14 cellular contexts compared by ENCODE assay signal in genomic region chr11:81987829-81988472, GRCh38.
DNase-seq lines count a peak whose midpoint lies in the region; ATAC-seq and TF ChIP-seq lines count a peak whose summit lies in the region.
"Had no signal": no experiment of that assay in that cellular context is flagged by ENCODE, and none has a peak within 500 bp of the region (broad histone marks: within the 10 kb centered on the region; RNA-seq: fewer than 3 reads in every experiment).

No MANE protein-coding gene starts in this region.

- H3K36me3 Mint-ChIP-seq in endothelial cell (ENCODE audit: low read depth, unreplicated experiment), result no peaks in the 10 kb centered on the region
- no peaks in the 10 kb centered on the region for H3K36me3 Mint-ChIP-seq in nephron progenitor cell (ENCODE audit: low read depth)

- H3K4me3 ChIP-seq in skeletal muscle cell (ENCODE audit: low read depth, low read length), result no peak overlapping the region
- H3K4me3 ChIP-seq: psoas muscle had no signal

- H3K27ac Mint-ChIP-seq in endothelial cell (ENCODE audit: unreplicated experiment), result peak overlapping the region; percentile 36
- no peak overlapping the region for H3K27ac Mint-ChIP-seq in nephron progenitor cell

- peak; percentile 53 for DNase-seq in NCI-H1105 treated with DMSO at 0.1 percent for 48 hours (lab: John Stamatoyannopoulos, UW)
- no peak for DNase-seq in NCI-H1105 (lab: John Stamatoyannopoulos, UW)
- no peak for DNase-seq in endothelial cell (ENCODE audit: low spot score)
- DNase-seq in skeletal muscle cell (ENCODE audit: low read depth), result peak; percentile 6
- no peak for DNase-seq in mesenteric fat pad (ENCODE audit: low spot score)
- DNase-seq in nephron progenitor cell, result no peak
- DNase-seq in activated CD4-positive, CD25-positive, alpha-beta regulatory T cell treated with anti-CD3 and anti-CD28 coated beads, Interleukin-2, amount 50 U/mL, for 72 hours, result no peak
- DNase-seq: activated naive CD4-positive, alpha-beta T cell treated with Interleukin-2 at 50 U/mL for 16 hours; foreskin melanocyte; GDM1; NCI-H2171; psoas muscle; T-helper 9 cell had no signal

- ATAC-seq in HG03108 (IDR thresholded peaks at IDR 0.05; ENCODE audit: unreplicated experiment), result peak; percentile 78
- ATAC-seq: psoas muscle had no signal

- H3K9me3 Mint-ChIP-seq in endothelial cell (ENCODE audit: unreplicated experiment), result peaks cover 10% of the 10 kb centered on the region
- peaks cover 37% of the 10 kb centered on the region for H3K9me3 Mint-ChIP-seq in nephron progenitor cell

- H3K4me3 Mint-ChIP-seq in endothelial cell (ENCODE audit: unreplicated experiment) (no peak overlapping the region), nephron progenitor cell (no peak overlapping the region)

- TF ChIP-seq CTCF in endothelial cell (IDR thresholded peaks at IDR 0.05; ENCODE audit: unreplicated experiment) (no peak), nephron progenitor cell (IDR thresholded peaks at IDR 0.05) (no peak)

- no peaks in the 10 kb centered on the region for H3K4me1 Mint-ChIP-seq in endothelial cell (ENCODE audit: unreplicated experiment)
- no peaks in the 10 kb centered on the region for H3K4me1 Mint-ChIP-seq in nephron progenitor cell

- H3K27me3 Mint-ChIP-seq in endothelial cell (ENCODE audit: unreplicated experiment) (peaks cover 2% of the 10 kb centered on the region), nephron progenitor cell (ENCODE audit: low read depth, poor library complexity) (no peaks in the 10 kb centered on the region)

Comparison
In these comparisons a context has a peak if more than half of its experiments do, and no peak if none do; other contexts are left out.
1. DNase-seq: peak in NCI-H1105 treated with DMSO at 0.1 percent for 48 hours (single experiment) and skeletal muscle cell (single experiment); none in NCI-H1105 (single experiment), endothelial cell (single experiment), mesenteric fat pad (single experiment), nephron progenitor cell (single experiment) and activated CD4-positive, CD25-positive, alpha-beta regulatory T cell treated with anti-CD3 and anti-CD28 coated beads, Interleukin-2, amount 50 U/mL, for 72 hours (single experiment).